In the genomic region with DNA sequence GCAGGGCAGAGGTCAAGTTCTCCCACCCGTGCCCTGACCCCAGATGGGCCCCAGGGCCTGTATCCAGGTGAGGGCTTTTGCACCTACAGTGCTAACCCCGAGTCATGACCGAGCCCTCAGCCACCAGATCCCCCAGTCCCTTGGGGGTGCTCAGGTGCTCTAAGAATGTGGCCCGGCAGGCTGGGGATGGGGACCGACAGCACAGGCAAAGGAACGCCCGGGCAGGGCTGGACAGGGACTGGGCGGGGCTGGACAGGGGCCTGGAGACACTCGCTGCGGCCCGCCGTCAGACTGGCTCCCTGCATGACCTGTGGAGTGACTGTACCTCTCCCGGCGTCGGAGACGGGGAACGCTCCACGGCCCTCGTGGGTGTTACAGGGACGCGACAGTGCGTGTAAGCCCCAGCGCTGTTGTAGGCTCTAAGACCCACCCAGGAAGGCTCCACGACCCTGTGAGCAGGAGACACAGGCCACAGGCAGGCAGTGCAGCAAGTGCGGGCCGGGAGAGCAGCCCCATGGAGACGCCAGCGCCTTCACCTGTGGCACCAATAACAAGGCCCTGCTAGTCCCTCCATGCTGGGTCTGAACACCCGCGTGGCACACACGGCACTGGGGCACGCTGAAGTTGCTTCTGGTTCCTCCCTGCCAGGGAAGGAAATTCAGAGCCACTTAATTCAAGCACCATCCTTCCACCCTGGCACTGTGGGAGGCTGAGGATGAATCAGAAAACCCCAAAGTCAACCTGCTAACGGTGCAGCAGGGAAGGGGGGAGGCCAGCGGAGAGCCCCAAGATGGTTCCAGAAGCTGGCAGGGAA, we compare ENCODE assay signal across 1 cellular context.
TF ChIP-seq lines count a peak whose summit lies in the region.

No MANE protein-coding gene starts in this region.

TF ChIP-seq in neural cell, 6 proteins besides CTCF, POLR2A, EP300 and RAD21 (continued from another document):
- TF ChIP-seq, protein P1, sequence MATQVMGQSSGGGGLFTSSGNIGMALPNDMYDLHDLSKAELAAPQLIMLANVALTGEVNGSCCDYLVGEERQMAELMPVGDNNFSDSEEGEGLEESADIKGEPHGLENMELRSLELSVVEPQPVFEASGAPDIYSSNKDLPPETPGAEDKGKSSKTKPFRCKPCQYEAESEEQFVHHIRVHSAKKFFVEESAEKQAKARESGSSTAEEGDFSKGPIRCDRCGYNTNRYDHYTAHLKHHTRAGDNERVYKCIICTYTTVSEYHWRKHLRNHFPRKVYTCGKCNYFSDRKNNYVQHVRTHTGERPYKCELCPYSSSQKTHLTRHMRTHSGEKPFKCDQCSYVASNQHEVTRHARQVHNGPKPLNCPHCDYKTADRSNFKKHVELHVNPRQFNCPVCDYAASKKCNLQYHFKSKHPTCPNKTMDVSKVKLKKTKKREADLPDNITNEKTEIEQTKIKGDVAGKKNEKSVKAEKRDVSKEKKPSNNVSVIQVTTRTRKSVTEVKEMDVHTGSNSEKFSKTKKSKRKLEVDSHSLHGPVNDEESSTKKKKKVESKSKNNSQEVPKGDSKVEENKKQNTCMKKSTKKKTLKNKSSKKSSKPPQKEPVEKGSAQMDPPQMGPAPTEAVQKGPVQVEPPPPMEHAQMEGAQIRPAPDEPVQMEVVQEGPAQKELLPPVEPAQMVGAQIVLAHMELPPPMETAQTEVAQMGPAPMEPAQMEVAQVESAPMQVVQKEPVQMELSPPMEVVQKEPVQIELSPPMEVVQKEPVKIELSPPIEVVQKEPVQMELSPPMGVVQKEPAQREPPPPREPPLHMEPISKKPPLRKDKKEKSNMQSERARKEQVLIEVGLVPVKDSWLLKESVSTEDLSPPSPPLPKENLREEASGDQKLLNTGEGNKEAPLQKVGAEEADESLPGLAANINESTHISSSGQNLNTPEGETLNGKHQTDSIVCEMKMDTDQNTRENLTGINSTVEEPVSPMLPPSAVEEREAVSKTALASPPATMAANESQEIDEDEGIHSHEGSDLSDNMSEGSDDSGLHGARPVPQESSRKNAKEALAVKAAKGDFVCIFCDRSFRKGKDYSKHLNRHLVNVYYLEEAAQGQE (IDR thresholded peaks at IDR 0.05; ENCODE audit: borderline replicate concordance) = no peak
- TF ChIP-seq TAF1 (IDR thresholded peaks at IDR 0.05; ENCODE audit: low read depth) (no peak), EZH2 (IDR thresholded peaks at IDR 0.05; ENCODE audit: borderline replicate concordance, insufficient read depth, low read length, poor library complexity, severe bottlenecking) (no peak), POLR2AphosphoS5 (IDR thresholded peaks at IDR 0.05) (no peak)
